8 cellular contexts compared by ENCODE assay signal in genomic region chr13:52651880-52652169, GRCh38. TPM values are rescaled to one million over a fixed set of nuclear protein-coding genes. Genes with fewer than 3 reads are reported as not detected.
DNase-seq lines count a peak whose midpoint lies in the region; ATAC-seq and TF ChIP-seq lines count a peak whose summit lies in the region.

No MANE protein-coding gene starts in this region.

- no peaks in the 10 kb centered on the region for H3K27me3 ChIP-seq in heart right ventricle

- intact Hi-C loops in heart right ventricle (cut with DNase I) = loop anchor here in 6 of 10 donors (1.0 to 10.0 kb wide), 4 partner anchors 35 to 197 kb away; partner anchors contain the start of genes CKAP2 (in 1 of the 6) and VPS36 (in 1 of the 6)

- TF ChIP-seq CTCF in RWPE1 (conservative IDR thresholded peaks at IDR 0.05; ENCODE audit: low read depth) = no peak
- TF ChIP-seq CTCF in heart right ventricle (IDR thresholded peaks at IDR 0.05) = peak in 1 of 9 donors; percentile 13

- no peaks in the 10 kb centered on the region for H3K9me3 ChIP-seq in heart right ventricle

- peaks cover 5% of the 10 kb centered on the region for H3K4me1 Mint-ChIP-seq in stimulated activated effector memory CD8-positive, alpha-beta T cell treated with anti-CD3 and anti-CD28 coated beads, Interleukin-12 subunit alpha, Interleukin-12 subunit beta, amount 100 ng/mL, for 72 hours

- H3K36me3 ChIP-seq in heart right ventricle = peaks cover 0 to 21% (median 0%) of the 10 kb centered on the region in 9 donors

- peak; percentile 44 for DNase-seq in RWPE1 (ENCODE audit: low spot score)
- no peak for DNase-seq in heart right ventricle
- no peak for DNase-seq in stimulated activated effector memory CD8-positive, alpha-beta T cell treated with anti-CD3 and anti-CD28 coated beads, Interleukin-12 subunit alpha, Interleukin-12 subunit beta, amount 100 ng/mL, for 72 hours (ENCODE audit: low spot score in 2 of 2)
- no peak for DNase-seq in GDM1 (lab: John Stamatoyannopoulos, UW)
- DNase-seq in EL = no peak

- no peaks in the 10 kb centered on the region for H3K9me3 Mint-ChIP-seq in stimulated activated effector memory CD8-positive, alpha-beta T cell treated with anti-CD3 and anti-CD28 coated beads, Interleukin-12 subunit alpha, Interleukin-12 subunit beta, amount 100 ng/mL, for 72 hours

- H3K27ac Mint-ChIP-seq in stimulated activated effector memory CD8-positive, alpha-beta T cell treated with anti-CD3 and anti-CD28 coated beads, Interleukin-12 subunit alpha, Interleukin-12 subunit beta, amount 100 ng/mL, for 72 hours = no peak overlapping the region

- peak overlapping the region; percentile 57 to 84 (median 74) for H3K4me3 ChIP-seq in heart right ventricle

- H3K4me3 Mint-ChIP-seq in stimulated activated effector memory CD8-positive, alpha-beta T cell treated with anti-CD3 and anti-CD28 coated beads, Interleukin-12 subunit alpha, Interleukin-12 subunit beta, amount 100 ng/mL, for 72 hours = no peak overlapping the region

- peaks cover 29% of the 10 kb centered on the region for H3K36me3 Mint-ChIP-seq in stimulated activated effector memory CD8-positive, alpha-beta T cell treated with anti-CD3 and anti-CD28 coated beads, Interleukin-12 subunit alpha, Interleukin-12 subunit beta, amount 100 ng/mL, for 72 hours

- POLR2A ChIA-PET in RWPE1 (lab: Yijun Ruan, JAX; ENCODE audit: low non-redundant PET) = interaction anchor here (1.3 kb wide), 1 partner anchor 34 kb away, joined by 4 read pairs; no protein-coding TSS in a partner anchor

- 0 to 1% methylated on average over 8 of the region's 8 CpGs for WGBS in heart right ventricle, 2 donors

- peak; percentile 24 for ATAC-seq in GM18907 (IDR thresholded peaks at IDR 0.05; ENCODE audit: unreplicated experiment)
- peak; percentile 6 for ATAC-seq in HG02678 (IDR thresholded peaks at IDR 0.05; ENCODE audit: unreplicated experiment)
- ATAC-seq in heart right ventricle = peak; percentile 3 to 67 (median 40)
- ATAC-seq in stimulated activated effector memory CD8-positive, alpha-beta T cell treated with anti-CD3 and anti-CD28 coated beads, Interleukin-12 subunit alpha, Interleukin-12 subunit beta, amount 100 ng/mL, for 72 hours = peak; percentile 5
- no peak for ATAC-seq in HG03469 (IDR thresholded peaks at IDR 0.05; ENCODE audit: unreplicated experiment)

- H3K4me1 ChIP-seq in heart right ventricle = peaks cover 0 to 47% (median 42%) of the 10 kb centered on the region in 9 donors

- CTCF ChIA-PET in RWPE1 (lab: Yijun Ruan, JAX) = no interaction called here

- peak overlapping the region; percentile 98 for H3K27ac ChIP-seq in RWPE1
- H3K27ac ChIP-seq in heart right ventricle = peak overlapping the region; percentile 86 to 98 (median 97)

RNA-seq across cellular contexts. Expression of gene SUGT1, which starts 0.8 kb away (rescaled TPM):
- total RNA-seq in heart right ventricle = 10 to 100 TPM; 44.3 to 61.7 (median 53.9) TPM
- 10 to 100 TPM; 53.8 to 55.9 TPM for polyA plus RNA-seq in heart right ventricle

RNA-seq across cellular contexts. Expression of gene HNRNPA1L2, which starts 9.6 kb away (rescaled TPM):
- 1 to 10 TPM; 1.7 to 4.7 (median 3.4) TPM for total RNA-seq in heart right ventricle
- 1 to 10 TPM; 4.7 to 9.1 TPM for polyA plus RNA-seq in heart right ventricle
